14 cellular contexts compared by ENCODE assay signal in the genomic region with DNA sequence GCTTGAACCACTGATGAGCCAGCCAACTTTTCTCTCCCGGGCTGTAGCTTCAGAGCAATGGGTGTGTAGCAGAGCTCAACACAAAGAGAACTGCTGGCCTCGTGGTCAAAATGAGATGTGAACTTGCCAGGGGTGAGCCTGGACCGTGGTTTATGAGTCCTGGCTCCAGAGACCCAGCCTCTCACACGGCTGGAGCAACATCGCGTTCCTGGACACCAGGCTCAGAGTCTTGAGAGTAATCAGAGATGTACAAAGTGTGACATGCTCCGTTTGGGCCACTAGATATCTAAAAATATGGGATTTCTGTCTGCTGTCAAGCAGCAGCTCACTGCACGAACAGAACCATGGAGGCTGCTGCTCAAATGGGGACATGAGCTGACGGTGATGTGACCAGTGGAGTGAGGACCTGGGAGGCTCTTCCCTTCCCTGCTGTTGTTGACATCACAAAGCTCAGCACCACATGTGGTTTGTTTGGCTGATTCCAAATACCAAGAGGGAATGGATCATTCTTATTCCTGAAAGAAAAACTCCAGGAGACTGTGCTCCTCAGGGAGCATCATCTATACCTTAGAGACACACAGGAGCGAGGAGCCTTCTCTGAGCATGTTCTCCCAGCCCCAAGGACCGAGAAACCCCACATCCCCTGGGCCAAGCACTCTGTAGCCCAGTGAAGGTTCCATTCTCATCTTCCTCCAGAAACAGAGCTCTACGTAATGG. TPM values are rescaled to one million over a fixed set of nuclear protein-coding genes. Genes with fewer than 3 reads are reported as not detected.
DNase-seq lines count a peak whose midpoint lies in the region; ATAC-seq, FAIRE-seq and TF ChIP-seq lines count a peak whose summit lies in the region.
"Had no signal": no experiment of that assay in that cellular context is flagged by ENCODE, and none has a peak within 500 bp of the region (broad histone marks: within the 10 kb centered on the region; RNA-seq: fewer than 3 reads in every experiment).

No MANE protein-coding gene starts in this region.

- H3K36me3 Mint-ChIP-seq in MCF 10A (ENCODE audit: insufficient read depth, unreplicated experiment) = peaks cover 27% of the 10 kb centered on the region
- H3K36me3 Mint-ChIP-seq: stimulated activated naive B cell treated with anti-CD40 and anti-IgM and Interleukin-4, amounts not matched to agents 10 μg/mL and 1 μg/mL and 100 μg/mL, for 72 hours had no signal

- H3K4me1 ChIP-seq in breast epithelium = peaks cover 0 to 20% of the 10 kb centered on the region in 2 donors
- peaks cover 5 to 9% (median 9%) of the 10 kb centered on the region in 3 donors for H3K4me1 ChIP-seq in pancreas
- peaks cover 2 to 10% of the 10 kb centered on the region in 2 donors for H3K4me1 ChIP-seq in aorta (ENCODE audit: control insufficient read depth in 1 of 2, insufficient read depth in 2 of 2, low read length in 2 of 2)

- BruUV-seq in MCF 10A (replicated peaks; lab: Mats Ljungman, UMichigan) = no TSS peak

- TF ChIP-seq CTCF in breast epithelium (IDR thresholded peaks at IDR 0.05) (no peak), MCF 10A (IDR thresholded peaks at IDR 0.05; ENCODE audit: unreplicated experiment) (no peak), pancreas (IDR thresholded peaks at IDR 0.05) (no peak)

- H3K27ac Mint-ChIP-seq in MCF 10A (ENCODE audit: low read depth, unreplicated experiment) = no peak overlapping the region
- H3K27ac Mint-ChIP-seq: activated CD8-positive, alpha-beta T cell treated with anti-CD3 and anti-CD28 coated beads, Interleukin-2, amount 10 ng/mL, durations not matched to agents 7 days and 5 days; stimulated activated naive B cell treated with anti-CD40 and anti-IgM and Interleukin-4, amounts not matched to agents 10 μg/mL and 1 μg/mL and 100 μg/mL, for 72 hours had no signal

- H3K27me3 Mint-ChIP-seq in MCF 10A (ENCODE audit: insufficient read depth, unreplicated experiment) = no peaks in the 10 kb centered on the region

- H3K27ac ChIP-seq in breast epithelium = peak overlapping the region; percentile 75 to 84
- peak overlapping the region in 1 of 4 donors; percentile 30 for H3K27ac ChIP-seq in pancreas
- H3K27ac ChIP-seq in aorta (ENCODE audit: low read depth in 1 of 2, low read length in 2 of 2) = peak overlapping the region in 1 of 2 donors; percentile 10
- no peak overlapping the region for H3K27ac ChIP-seq in substantia nigra (ENCODE audit: low read depth, low read length, poor library complexity, severe bottlenecking)
- H3K27ac ChIP-seq: HL-60 had no signal

- CTCF ChIA-PET in MCF 10A (lab: Yijun Ruan, JAX) = no interaction called here

- TF ChIP-seq POLR2A in breast epithelium (IDR thresholded peaks at IDR 0.05) = no peak

- no peak for FAIRE-seq in pancreas (lab: Jason Lieb, UNC)

- H3K4me3 ChIP-seq in breast epithelium (peak overlapping the region in 1 of 3 donors; percentile 21), pancreas (no peak overlapping the region), aorta (ENCODE audit: low read length in 2 of 2) (no peak overlapping the region)

- H3K27me3 ChIP-seq in breast epithelium (no peaks in the 10 kb centered on the region), pancreas (no peaks in the 10 kb centered on the region), aorta (ENCODE audit: control insufficient read depth in 1 of 2, insufficient read depth in 2 of 2, low read length in 1 of 2) (no peaks in the 10 kb centered on the region)

- H3K9me3 ChIP-seq in breast epithelium = no peaks in the 10 kb centered on the region
- H3K9me3 ChIP-seq in pancreas = no peaks in the 10 kb centered on the region
- no peaks in the 10 kb centered on the region for H3K9me3 ChIP-seq in aorta (ENCODE audit: control insufficient read depth, low read length)

- ATAC-seq in left cardiac atrium = peak; percentile 49 to 70
- peak in 3 of 4 donors; percentile 24 to 53 (median 26) for ATAC-seq in pancreas
- peak; percentile 72 for ATAC-seq in aorta (ENCODE audit: low FRiP score)
- no peak for ATAC-seq in GM19324 (IDR thresholded peaks at IDR 0.05; ENCODE audit: low FRiP score, unreplicated experiment)
- no peak for ATAC-seq in GM19463 (IDR thresholded peaks at IDR 0.05; ENCODE audit: unreplicated experiment)
- ATAC-seq: activated CD8-positive, alpha-beta T cell treated with anti-CD3 and anti-CD28 coated beads, Interleukin-2, amount 10 ng/mL, durations not matched to agents 7 days and 5 days; stimulated activated naive B cell treated with anti-CD40 and anti-IgM and Interleukin-4, amounts not matched to agents 10 μg/mL and 1 μg/mL and 100 μg/mL, for 72 hours had no signal

- no peak overlapping the region for H3K4me3 Mint-ChIP-seq in MCF 10A (ENCODE audit: unreplicated experiment)
- H3K4me3 Mint-ChIP-seq: activated CD8-positive, alpha-beta T cell treated with anti-CD3 and anti-CD28 coated beads, Interleukin-2, amount 10 ng/mL, durations not matched to agents 7 days and 5 days; CD8-positive, alpha-beta memory T cell; stimulated activated naive B cell treated with anti-CD40 and anti-IgM and Interleukin-4, amounts not matched to agents 10 μg/mL and 1 μg/mL and 100 μg/mL, for 72 hours had no signal

- no peaks in the 10 kb centered on the region for H3K9me3 Mint-ChIP-seq in MCF 10A (ENCODE audit: unreplicated experiment)
- H3K9me3 Mint-ChIP-seq: CD8-positive, alpha-beta memory T cell; stimulated activated naive B cell treated with anti-CD40 and anti-IgM and Interleukin-4, amounts not matched to agents 10 μg/mL and 1 μg/mL and 100 μg/mL, for 72 hours had no signal

- DNase-seq in breast epithelium (ENCODE audit: low spot score in 2 of 2) = peak in 1 of 2 donors; percentile 45
- no peak for DNase-seq in MCF 10A (ENCODE audit: unreplicated experiment)
- DNase-seq in left cardiac atrium = peak; percentile 55
- DNase-seq in pancreas = no peak
- DNase-seq in aorta = peak in 1 of 2 donors; percentile 80
- DNase-seq in substantia nigra (lab: John Stamatoyannopoulos, UW) = no peak
- DNase-seq: activated CD8-positive, alpha-beta T cell treated with anti-CD3 and anti-CD28 coated beads, Interleukin-2, amount 10 ng/mL, durations not matched to agents 7 days and 5 days; activated gamma-delta T cell; CD8-positive, alpha-beta memory T cell; mammary epithelial cell; stimulated activated naive B cell treated with anti-CD40 and anti-IgM and Interleukin-4, amounts not matched to agents 10 μg/mL and 1 μg/mL and 100 μg/mL, for 72 hours had no signal

- POLR2A ChIA-PET in MCF 10A (lab: Yijun Ruan, JAX) = interaction anchor here (2.4 kb wide), 1 partner anchor 9 kb away, joined by 15 read pairs; a partner anchor contains a TSS

- WGBS in pancreas, 2 donors = 80 to 81% methylated on average over 12 of the region's 12 CpGs
- WGBS in aorta, 2 donors = 32 to 36% methylated on average over 12 of the region's 12 CpGs

- H3K36me3 ChIP-seq in breast epithelium (no peaks in the 10 kb centered on the region), pancreas (no peaks in the 10 kb centered on the region), aorta (ENCODE audit: control insufficient read depth in 1 of 2, insufficient read depth in 2 of 2, low read length in 1 of 2) (no peaks in the 10 kb centered on the region)

- peaks cover 32% of the 10 kb centered on the region for H3K4me1 Mint-ChIP-seq in MCF 10A (ENCODE audit: insufficient read depth, unreplicated experiment)

- intact Hi-C loops in breast epithelium (cut with DNase I; ENCODE audit: low total_unique reads) (no loop called here), MCF 10A (cut with micrococcal nuclease) (no loop called here), left cardiac atrium (cut with DNase I) (no loop called here), pancreas (cut with DNase I) (no loop called here), aorta (cut with DNase I) (no loop called here)

RNA-seq across cellular contexts. Expression of a gene that starts 9.2 kb away (rescaled TPM):
- 10 to 100 TPM; 25.8 to 69.5 (median 60.6) TPM for total RNA-seq in breast epithelium
- 43.3 and 51.9 TPM in 2 replicates for total RNA-seq in MCF 10A (2022)
- 100 to 1,000 TPM; 203 to 250 TPM for total RNA-seq in left cardiac atrium
- total RNA-seq in pancreas = 10 to 100 TPM; 19.7 to 53.8 (median 24.8) TPM
- 1 to 10 TPM; 8.6 to 9.5 TPM for polyA plus RNA-seq in pancreas
- total RNA-seq in aorta = 100 to 1,000 TPM; 319 to 374 TPM
- polyA plus RNA-seq in aorta = 100 to 1,000 TPM in 1 of 2 donors, 10 to 100 TPM in 1; 68.4 to 104 TPM

Comparison
In these comparisons a context has a peak if more than half of its experiments do, and no peak if none do; other contexts are left out.
1. ATAC-seq: peak in left cardiac atrium (2 of 2), pancreas (3 of 4) and aorta (single experiment); none in GM19324 (single experiment) and GM19463 (single experiment).